Comparison of ENCODE assay signal across 13 cellular contexts in genomic region chr3:132593950-132594328, GRCh38. TPM values are rescaled to one million over a fixed set of nuclear protein-coding genes. Genes with fewer than 3 reads are reported as not detected.
DNase-seq lines count a peak whose midpoint lies in the region; ATAC-seq, FAIRE-seq and TF ChIP-seq lines count a peak whose summit lies in the region.
"Had no signal": no experiment of that assay in that cellular context is flagged by ENCODE, and none has a peak within 500 bp of the region (broad histone marks: within the 10 kb centered on the region; RNA-seq: fewer than 3 reads in every experiment).

No MANE protein-coding gene starts in this region.

- H3K4me3 ChIP-seq in astrocyte (ENCODE audit: insufficient read depth, low read depth, low read length) (no peak overlapping the region), aorta (ENCODE audit: low read length in 2 of 2) (no peak overlapping the region), transverse colon (no peak overlapping the region)

- H3K4me1 Mint-ChIP-seq in astrocyte (ENCODE audit: low read depth, unreplicated experiment), result peaks cover 19% of the 10 kb centered on the region
- H3K4me1 Mint-ChIP-seq: nephron had no signal

- peak overlapping the region; percentile 52 for H3K9ac ChIP-seq in astrocyte (ENCODE audit: low read length)

- H2AFZ ChIP-seq in astrocyte (ENCODE audit: low read depth, low read length), result peak overlapping the region; percentile 71

- H3K27ac ChIP-seq in astrocyte (ENCODE audit: low read depth, low read length) (peak overlapping the region; percentile 83), aorta (ENCODE audit: low read depth in 1 of 2, low read length in 2 of 2) (no peak overlapping the region), transverse colon (peak overlapping the region in 1 of 4 donors; percentile 0)

- H3K27me3 Mint-ChIP-seq in astrocyte (ENCODE audit: low read depth, unreplicated experiment), result no peaks in the 10 kb centered on the region

- peak; percentile 81 for FAIRE-seq in astrocyte (lab: Jason Lieb, UNC)
- FAIRE-seq: A204.1 had no signal

- H3K79me2 ChIP-seq in astrocyte (ENCODE audit: insufficient read depth, low read length), result no peaks in the 10 kb centered on the region

- WGBS in aorta, 2 donors, result 23 to 25% methylated on average over 3 of the region's 3 CpGs
- WGBS in transverse colon (ENCODE audit: low coverage in 1 of 2), 2 donors, result 71 to 74% methylated on average over 3 of the region's 3 CpGs

- peak overlapping the region; percentile 65 for H3K4me2 ChIP-seq in astrocyte (ENCODE audit: low read length)

- TF ChIP-seq POLR2A in transverse colon (IDR thresholded peaks at IDR 0.05), result no peak

- H3K4me3 Mint-ChIP-seq in astrocyte (ENCODE audit: unreplicated experiment), result no peak overlapping the region
- H3K4me3 Mint-ChIP-seq: nephron had no signal

- no peaks in the 10 kb centered on the region for H3K27me3 ChIP-seq in astrocyte (ENCODE audit: insufficient read depth, low read length)
- no peaks in the 10 kb centered on the region for H3K27me3 ChIP-seq in aorta (ENCODE audit: control insufficient read depth in 1 of 2, insufficient read depth in 2 of 2, low read length in 1 of 2)
- H3K27me3 ChIP-seq in transverse colon, result no peaks in the 10 kb centered on the region

- intact Hi-C loops in left ventricle myocardium superior (cut with micrococcal nuclease), result no loop called here
- intact Hi-C loops in cardiac septum (cut with DNase I), result no loop called here
- intact Hi-C loops in aorta (cut with DNase I), result no loop called here
- intact Hi-C loops in transverse colon (cut with DNase I; ENCODE audit: low total_unique reads), result no loop called here

- in situ Hi-C loops in transverse colon (cut with MboI; ENCODE audit: low pct_ligation_motif_present in 1 of 4, low pct_unique_long_range_greater_than_20kb in 1 of 4, low sequenced_read_pairs in 3 of 4), result no loop called here

- H3K36me3 Mint-ChIP-seq in astrocyte (ENCODE audit: low read depth, unreplicated experiment), result peaks cover 9% of the 10 kb centered on the region

- no peaks in the 10 kb centered on the region for H3K9me3 Mint-ChIP-seq in astrocyte (ENCODE audit: unreplicated experiment)
- H3K9me3 Mint-ChIP-seq: nephron had no signal

- TF ChIP-seq CTCF in astrocyte (IDR thresholded peaks at IDR 0.05; ENCODE audit: insufficient read depth, low read depth, low read length) (no peak), transverse colon (IDR thresholded peaks at IDR 0.05) (no peak)

- no peaks in the 10 kb centered on the region for H3K36me3 ChIP-seq in astrocyte (ENCODE audit: insufficient read depth, low read length)
- H3K36me3 ChIP-seq in aorta (ENCODE audit: control insufficient read depth in 1 of 2, insufficient read depth in 2 of 2, low read length in 1 of 2), result peaks cover 0 to 2% of the 10 kb centered on the region in 2 donors
- no peaks in the 10 kb centered on the region for H3K36me3 ChIP-seq in transverse colon

- H3K4me1 ChIP-seq in astrocyte (ENCODE audit: insufficient read depth, low read length) (peaks cover 17% of the 10 kb centered on the region), aorta (ENCODE audit: control insufficient read depth in 1 of 2, insufficient read depth in 2 of 2, low read length in 2 of 2) (peaks cover 0 to 4% of the 10 kb centered on the region in 2 donors), transverse colon (peaks cover 0 to 13% (median 4%) of the 10 kb centered on the region in 4 donors)

- no peaks in the 10 kb centered on the region for H4K20me1 ChIP-seq in astrocyte (ENCODE audit: insufficient read depth, low read length)

- ATAC-seq in left ventricle myocardium superior (peak; percentile 31), aorta (ENCODE audit: low FRiP score) (peak; percentile 56), HG03469 (IDR thresholded peaks at IDR 0.05; ENCODE audit: unreplicated experiment) (no peak)
- ATAC-seq: activated CD4-positive, CD25-positive, alpha-beta regulatory T cell treated with anti-CD3 and anti-CD28 coated beads, Interleukin-2, amount 50 U/mL, for 24 hours had no signal

- peak overlapping the region; percentile 21 for H3K27ac Mint-ChIP-seq in astrocyte (ENCODE audit: unreplicated experiment)
- H3K27ac Mint-ChIP-seq: nephron had no signal

- H3K9me3 ChIP-seq in astrocyte (ENCODE audit: insufficient read depth, low read depth, low read length) (no peaks in the 10 kb centered on the region), aorta (ENCODE audit: control insufficient read depth, low read length) (no peaks in the 10 kb centered on the region), transverse colon (no peaks in the 10 kb centered on the region)

- DNase-seq in left ventricle myocardium superior, result no peak
- no peak for DNase-seq in cardiac septum (ENCODE audit: low spot score)
- peak; percentile 81 for DNase-seq in astrocyte (ENCODE audit: low read depth)
- DNase-seq in foreskin melanocyte, result peak; percentile 87
- no peak for DNase-seq in aorta
- DNase-seq in transverse colon, result no peak
- no peak for DNase-seq in hypothalamus (lab: John Stamatoyannopoulos, UW)
- DNase-seq: KG1, Right ventricle myocardium superior had no signal

- TF ChIP-seq EP300 in transverse colon (IDR thresholded peaks at IDR 0.05; ENCODE audit: low read depth), result no peak

RNA-seq across cellular contexts. Expression of gene ACKR4, which starts 3.1 kb away (rescaled TPM):
- total RNA-seq in left ventricle myocardium superior (1.4 TPM), cardiac septum (1.6 TPM), astrocyte (not detected in 2 replicates), aorta (10 to 100 TPM; 15.5 to 18.3 TPM), transverse colon (1 to 10 TPM in 1 of 4 donors, under 1 TPM in 1, not detected in 2; 0.95 to 1.4 TPM)
- 10 to 100 TPM; 12.9 to 24.3 TPM for polyA plus RNA-seq in aorta

Comparison
In these comparisons a context has a peak if more than half of its experiments do, and no peak if none do; other contexts are left out.
1. DNase-seq: peak in astrocyte (single experiment) and foreskin melanocyte (single experiment); none in left ventricle myocardium superior (single experiment), cardiac septum (single experiment), aorta (0 of 2), transverse colon (single experiment) and hypothalamus (0 of 51).